ENCODE assay signal across 28 cellular contexts in genomic region chr14:24416932-24417619, GRCh38. TPM values are rescaled to one million over a fixed set of nuclear protein-coding genes. Genes with fewer than 3 reads are reported as not detected.
DNase-seq lines count a peak whose midpoint lies in the region; ATAC-seq, FAIRE-seq and TF ChIP-seq lines count a peak whose summit lies in the region.
"Had no signal": no experiment of that assay in that cellular context is flagged by ENCODE, and none has a peak within 500 bp of the region (broad histone marks: within the 10 kb centered on the region; RNA-seq: fewer than 3 reads in every experiment).

No MANE protein-coding gene starts in this region.

- no peak overlapping the region for H3K4me3 Mint-ChIP-seq in nephron progenitor cell
- H3K4me3 Mint-ChIP-seq: CD14-positive monocyte; CD8-positive, alpha-beta memory T cell; H9 had no signal

- no peaks in the 10 kb centered on the region for H3K9me2 ChIP-seq in GM23248 (ENCODE audit: insufficient read depth)

- FAIRE-seq in HepG2 (lab: Jason Lieb, UNC), result no peak
- FAIRE-seq: GM12891, HTR-8/SVneo had no signal

- peaks cover 38% of the 10 kb centered on the region for H3K36me3 Mint-ChIP-seq in nephron progenitor cell (ENCODE audit: low read depth)
- H3K36me3 Mint-ChIP-seq: CD14-positive monocyte; CD8-positive, alpha-beta memory T cell had no signal

- no peak overlapping the region for H3K27ac ChIP-seq in HepG2 (ENCODE audit: extremely low read length, insufficient read depth, low read length)
- no peak overlapping the region for H3K27ac ChIP-seq in right lobe of liver
- no peak overlapping the region for H3K27ac ChIP-seq in HEK293 (ENCODE audit: extremely low read depth, low read depth, low read length)
- H3K27ac ChIP-seq in GM23248, result no peak overlapping the region
- H3K27ac ChIP-seq: SJSA1 had no signal

- H3K79me2 ChIP-seq in HepG2 (ENCODE audit: insufficient read depth, low read length), result no peaks in the 10 kb centered on the region
- H3K79me2 ChIP-seq in GM23248 (ENCODE audit: insufficient read depth), result no peaks in the 10 kb centered on the region

- POLR2A ChIA-PET in HepG2 (lab: Yijun Ruan, JAX) (interaction anchor here (2.3 to 6.6 kb wide), 2 partner anchors 7 to 14 kb away, joined by 6 to 46 read pairs; partner anchors contain the start of genes CBLN3 and KHNYN), HEK293 (lab: Yijun Ruan, JAX) (no interaction called here), GM10248 (lab: Yijun Ruan, JAX) (no interaction called here)

- CTCF ChIA-PET in HepG2 (lab: Yijun Ruan, JAX; ENCODE audit: low intra/inter-chr PET ratio, low total read pairs), result no interaction called here
- CTCF ChIA-PET in HEK293 (lab: Yijun Ruan, JAX), result interaction anchor here (1.2 kb wide), 1 partner anchor 9 kb away, joined by 3 read pairs; no protein-coding TSS in a partner anchor
- CTCF ChIA-PET in GM10248 (lab: Yijun Ruan, JAX), result interaction anchor here (1.4 to 3.8 kb wide), 2 partner anchors 10 to 84 kb away, joined by 3 to 17 read pairs; no protein-coding TSS in a partner anchor

- H3K9me3 Mint-ChIP-seq in nephron progenitor cell, result no peaks in the 10 kb centered on the region
- H3K9me3 Mint-ChIP-seq: CD14-positive monocyte; CD8-positive, alpha-beta memory T cell; H9 had no signal

- TF ChIP-seq EP300 in HepG2 (IDR thresholded peaks at IDR 0.05; ENCODE audit: low read depth in 2 of 2, low read length in 2 of 2) (no peak), HepG2 (CRISPR knock-in tag; IDR thresholded peaks at IDR 0.05; ENCODE audit: borderline replicate concordance) (no peak)

- H3K27me3 Mint-ChIP-seq in nephron progenitor cell (ENCODE audit: low read depth, poor library complexity), result peaks cover 13% of the 10 kb centered on the region

- ATAC-seq in HepG2 (no peak; the same call in 2 of the 3 replicates), right lobe of liver (no peak)
- ATAC-seq: PC-3 had no signal

- H3K4me1 ChIP-seq in HepG2 (ENCODE audit: insufficient read depth, low read length) (no peaks in the 10 kb centered on the region), right lobe of liver (peaks cover 0 to 10% (median 4%) of the 10 kb centered on the region in 4 donors), HEK293 (ENCODE audit: control insufficient read depth, insufficient read depth, low read length) (no peaks in the 10 kb centered on the region), GM23248 (ENCODE audit: insufficient read depth) (no peaks in the 10 kb centered on the region)
- H3K4me1 ChIP-seq: SJSA1 had no signal

- intact Hi-C loops in HepG2 (cut with micrococcal nuclease; ENCODE audit: unreplicated experiment) (no loop called here), right lobe of liver (cut with DNase I) (no loop called here)

- TF ChIP-seq RAD21 in HepG2 (CRISPR knock-in tag; IDR thresholded peaks at IDR 0.05), result no peak

- in situ Hi-C loops in HepG2 (cut with HindIII; ENCODE audit: extremely low pct_ligation_motif_present, low pct_unique_long_range_greater_than_20kb) (no loop called here), GM23248 (cut with MboI) (no loop called here)

- H3K9me3 ChIP-seq in HepG2 (ENCODE audit: low read length) (no peaks in the 10 kb centered on the region), right lobe of liver (no peaks in the 10 kb centered on the region), HEK293 (ENCODE audit: control insufficient read depth, insufficient read depth, low read depth, low read length) (no peaks in the 10 kb centered on the region), GM23248 (ENCODE audit: low read depth) (no peaks in the 10 kb centered on the region)
- H3K9me3 ChIP-seq: SJSA1 had no signal

- no peak overlapping the region for H3K4me3 ChIP-seq in HepG2 (replicated peaks in 1 of 3; ENCODE audit: insufficient read depth in 1 of 3, low read depth in 2 of 3, low read length in 3 of 3)
- H3K4me3 ChIP-seq in right lobe of liver, result no peak overlapping the region
- no peak overlapping the region for H3K4me3 ChIP-seq in HEK293 (ENCODE audit: low read depth, low read length)
- no peak overlapping the region for H3K4me3 ChIP-seq in GM23248
- H3K4me3 ChIP-seq: SJSA1 had no signal

- peaks cover 0 to 7% of the 10 kb centered on the region in 2 experiments; a peak in 1 of 5 replicates for H3K27me3 ChIP-seq in HepG2 (ENCODE audit: control insufficient read depth in 1 of 2, insufficient read depth in 2 of 2, low read length in 2 of 2)
- H3K27me3 ChIP-seq in right lobe of liver, result no peaks in the 10 kb centered on the region
- no peaks in the 10 kb centered on the region for H3K27me3 ChIP-seq in GM23248 (replicated peaks; ENCODE audit: insufficient read depth)
- H3K27me3 ChIP-seq: SJSA1 had no signal

- H3F3A ChIP-seq in GM23248 (ENCODE audit: insufficient read depth), result no peaks in the 10 kb centered on the region

- DNase-seq in HepG2 (ENCODE audit: low spot score) (no peak), right lobe of liver (no peak), nephron progenitor cell (no peak), hypothalamus (lab: John Stamatoyannopoulos, UW) (no peak), GM10248 (ENCODE audit: extremely low spot score) (no peak), GM23248 (no peak)
- DNase-seq: CD8-positive, alpha-beta memory T cell; DMS 273 treated with DMSO at 0.1 percent for 48 hours; DMS79; EL; GDM1; H9; KBM-7; MV-4-11; NCI-H1105 treated with DMSO at 0.1 percent for 48 hours; NCI-H146; NCI-H1930; NCI-H2107; NCI-H446; NCI-H524 treated with DMSO at 0.1 percent for 48 hours; NCI-H774; PC-3 had no signal

- TF ChIP-seq POLR2A in HepG2 (IDR thresholded peaks at IDR 0.05; ENCODE audit: insufficient read depth in 1 of 2, low read depth in 2 of 2, low read length in 2 of 2) (no peak), right lobe of liver (IDR thresholded peaks at IDR 0.05) (no peak)

- H3K9ac ChIP-seq in HepG2 (ENCODE audit: insufficient read depth, low read depth, low read length), result no peak overlapping the region
- no peak overlapping the region for H3K9ac ChIP-seq in GM23248

- H3K4me2 ChIP-seq in HepG2 (ENCODE audit: low read depth, low read length) (no peak overlapping the region), GM23248 (ENCODE audit: unreplicated experiment) (no peak overlapping the region)

- TF ChIP-seq CTCF in HepG2 (CRISPR knock-in tag; IDR thresholded peaks at IDR 0.05), result no peak
- TF ChIP-seq CTCF in right lobe of liver (IDR thresholded peaks at IDR 0.05), result no peak
- no peak for TF ChIP-seq CTCF in HEK293 (tag by site-specific recombination; IDR thresholded peaks at IDR 0.05)
- TF ChIP-seq CTCF in nephron progenitor cell (IDR thresholded peaks at IDR 0.05), result no peak
- no peak for TF ChIP-seq CTCF in GM10248 (IDR thresholded peaks at IDR 0.05; ENCODE audit: control extremely low read depth, extremely low read depth, low read depth, missing control alignments)

- WGBS in HepG2 (ENCODE audit: low lambda C conversion rate), result 64% methylated on average over 16 of the region's 16 CpGs
- WGBS in right lobe of liver (ENCODE audit: insufficient coverage, low coverage, low lambda C conversion rate, missing lambda C conversion rate), result 79% methylated on average over 7 of the region's 16 CpGs
- 59 to 60% methylated on average over 16 of the region's 16 CpGs for WGBS in GM23248 (ENCODE audit: low coverage in 1 of 2, low lambda C conversion rate in 2 of 2, missing lambda C conversion rate in 2 of 2), 2 experiments

- H3K36me3 ChIP-seq in HepG2 (replicated peaks in 1 of 2; ENCODE audit: control insufficient read depth in 1 of 2, insufficient read depth in 2 of 2, low read length in 2 of 2), result no peaks in the 10 kb centered on the region
- H3K36me3 ChIP-seq in right lobe of liver, result no peaks in the 10 kb centered on the region
- peaks cover 0 to 40% of the 10 kb centered on the region in 2 experiments; a peak in 1 of 3 replicates for H3K36me3 ChIP-seq in HEK293 (ENCODE audit: control insufficient read depth in 2 of 2, insufficient read depth in 1 of 2, low read length in 2 of 2)
- no peaks in the 10 kb centered on the region for H3K36me3 ChIP-seq in GM23248 (ENCODE audit: low read depth)
- H3K36me3 ChIP-seq: SJSA1 had no signal

- TSS peak; percentile 39 for BruUV-seq in HepG2 (replicated peaks; lab: Mats Ljungman, UMichigan)

- peak overlapping the region; percentile 90 for H3K27ac Mint-ChIP-seq in nephron progenitor cell
- H3K27ac Mint-ChIP-seq: CD8-positive, alpha-beta memory T cell had no signal

- peaks cover 5% of the 10 kb centered on the region for H3K4me1 Mint-ChIP-seq in nephron progenitor cell
- H3K4me1 Mint-ChIP-seq: CD14-positive monocyte; CD8-positive, alpha-beta memory T cell had no signal

- no peaks in the 10 kb centered on the region for H4K20me1 ChIP-seq in HepG2 (ENCODE audit: insufficient read depth, low read length)
- H4K20me1 ChIP-seq in GM23248 (ENCODE audit: insufficient read depth), result no peaks in the 10 kb centered on the region

- H2AFZ ChIP-seq in HepG2 (ENCODE audit: low read length) (no peak overlapping the region), GM23248 (no peak overlapping the region)

RNA-seq across cellular contexts. Expression of gene CBLN3, which starts 12.4 kb away (rescaled TPM):
- total RNA-seq in HepG2 (2016; rRNA removed; fragmentation: Illumina TruSeq; extraction: Trizol) (0.45 and 0.66 TPM in 2 replicates), right lobe of liver (1 to 10 TPM in 4 of 6 experiments, under 1 TPM in 2; 0.74 to 1.8 (median 1.2) TPM)
- total RNA-seq in HepG2 (2016; cell fraction: cytosol; rRNA removed; fragmentation: Illumina TruSeq; extraction: Trizol; ENCODE audit: low read depth), result 0.62 and 0.81 TPM in 2 replicates
- 0.58 and 0.78 TPM in 2 replicates for total RNA-seq in HepG2 (2016; cell fraction: insoluble cytoplasmic fraction; rRNA removed; fragmentation: Illumina TruSeq; extraction: Trizol)
- total RNA-seq in HepG2 (2016; cell fraction: membrane; rRNA removed; fragmentation: Illumina TruSeq; extraction: Trizol), result 1.3 TPM in 2 replicates
- 0.47 and 0.60 TPM in 2 replicates for total RNA-seq in HepG2 (2016; cell fraction: nucleus; rRNA removed; fragmentation: Illumina TruSeq; extraction: Trizol)
- polyA plus RNA-seq in HepG2 (2011; rRNA removed) (0.74 and 0.98 TPM in 2 replicates), GM23248 (2016; fragmentation: Nextera tagmentation; extraction: Ambion mirVana) (2.4 and 3.1 TPM in 2 replicates)
- polyA plus RNA-seq in HepG2 (2011; cell fraction: cytosol; rRNA removed), result 0.71 and 0.97 TPM in 2 replicates
- 1.3 and 1.8 TPM in 2 replicates for polyA plus RNA-seq in HepG2 (2011; cell fraction: nucleus; rRNA removed)
- polyA plus RNA-seq in HepG2 (2012), result 0.77 and 1.9 TPM in 2 replicates
- 0.70 and 0.86 TPM in 2 replicates for polyA plus RNA-seq in HepG2 (2016; cell fraction: cytosol; fragmentation: Illumina TruSeq; extraction: Trizol; ENCODE audit: low read depth)
- polyA plus RNA-seq in HepG2 (2016; cell fraction: insoluble cytoplasmic fraction; fragmentation: Illumina TruSeq; extraction: Trizol; ENCODE audit: low read depth), result 0.62 and 1.3 TPM in 2 replicates
- polyA plus RNA-seq in HepG2 (2016; cell fraction: membrane; fragmentation: Illumina TruSeq; extraction: Trizol; ENCODE audit: low read depth), result 1.4 TPM in 2 replicates
- 1.3 and 1.6 TPM in 2 replicates for polyA plus RNA-seq in HepG2 (2016; cell fraction: nucleus; fragmentation: Illumina TruSeq; extraction: Trizol; ENCODE audit: insufficient read depth, low read depth)
- polyA minus RNA-seq in HepG2 (2011; rRNA and poly(A)+ RNA removed; ENCODE audit: low replicate concordance), result 0.37 and 0.92 TPM in 2 replicates
- 0.30 and 0.35 TPM in 2 replicates for polyA minus RNA-seq in HepG2 (2011; cell fraction: cytosol; rRNA and poly(A)+ RNA removed)
- 0.52 and 0.75 TPM in 2 replicates for polyA minus RNA-seq in HepG2 (2011; cell fraction: nucleus; rRNA and poly(A)+ RNA removed)
- 3.4 and 5.6 TPM in 2 replicates for total RNA-seq in GM23248 (2014; rRNA removed; shearing (Covaris generic))
- polyA plus RNA-seq: CD8-positive, alpha-beta memory T cell had no signal

RNA-seq across cellular contexts. Expression of gene KHNYN, which starts 12.7 kb away (rescaled TPM):
- 72.2 and 75.7 TPM in 2 replicates for total RNA-seq in HepG2 (2016; rRNA removed; fragmentation: Illumina TruSeq; extraction: Trizol)
- 10.2 and 10.7 TPM in 2 replicates for total RNA-seq in HepG2 (2016; cell fraction: cytosol; rRNA removed; fragmentation: Illumina TruSeq; extraction: Trizol; ENCODE audit: low read depth)
- total RNA-seq in HepG2 (2016; cell fraction: insoluble cytoplasmic fraction; rRNA removed; fragmentation: Illumina TruSeq; extraction: Trizol), result 60.0 and 78.8 TPM in 2 replicates
- total RNA-seq in HepG2 (2016; cell fraction: membrane; rRNA removed; fragmentation: Illumina TruSeq; extraction: Trizol), result 35.9 and 40.5 TPM in 2 replicates
- total RNA-seq in HepG2 (2016; cell fraction: nucleus; rRNA removed; fragmentation: Illumina TruSeq; extraction: Trizol), result 62.0 and 78.7 TPM in 2 replicates
- 52.8 and 76.4 TPM in 2 replicates for polyA plus RNA-seq in HepG2 (2011; rRNA removed)
- polyA plus RNA-seq in HepG2 (2011; cell fraction: cytosol; rRNA removed), result 36.1 and 40.8 TPM in 2 replicates
- 158 and 160 TPM in 2 replicates for polyA plus RNA-seq in HepG2 (2011; cell fraction: nucleus; rRNA removed)
- 82.6 and 83.5 TPM in 2 replicates for polyA plus RNA-seq in HepG2 (2012)
- 4.7 and 5.4 TPM in 2 replicates for polyA plus RNA-seq in HepG2 (2016; cell fraction: cytosol; fragmentation: Illumina TruSeq; extraction: Trizol; ENCODE audit: low read depth)
- 37.4 and 41.5 TPM in 2 replicates for polyA plus RNA-seq in HepG2 (2016; cell fraction: insoluble cytoplasmic fraction; fragmentation: Illumina TruSeq; extraction: Trizol; ENCODE audit: low read depth)
- 19.0 and 20.9 TPM in 2 replicates for polyA plus RNA-seq in HepG2 (2016; cell fraction: membrane; fragmentation: Illumina TruSeq; extraction: Trizol; ENCODE audit: low read depth)
- polyA plus RNA-seq in HepG2 (2016; cell fraction: nucleus; fragmentation: Illumina TruSeq; extraction: Trizol; ENCODE audit: insufficient read depth, low read depth), result 71.6 and 72.4 TPM in 2 replicates
- polyA minus RNA-seq in HepG2 (2011; rRNA and poly(A)+ RNA removed; ENCODE audit: low replicate concordance), result 29.4 and 108 TPM in 2 replicates
- 32.8 and 41.4 TPM in 2 replicates for polyA minus RNA-seq in HepG2 (2011; cell fraction: cytosol; rRNA and poly(A)+ RNA removed)
- 109 and 126 TPM in 2 replicates for polyA minus RNA-seq in HepG2 (2011; cell fraction: nucleus; rRNA and poly(A)+ RNA removed)
- total RNA-seq in right lobe of liver, result 10 to 100 TPM; 19.6 to 24.9 (median 21.4) TPM
- 36.2 and 57.5 TPM in 2 replicates for total RNA-seq in GM23248 (2014; rRNA removed; shearing (Covaris generic))
- polyA plus RNA-seq in GM23248 (2016; fragmentation: Nextera tagmentation; extraction: Ambion mirVana), result 14.4 and 15.3 TPM in 2 replicates

RNA-seq across cellular contexts. Expression of gene NYNRIN, which starts 18.3 kb away (rescaled TPM):
- total RNA-seq in HepG2 (2016; rRNA removed; fragmentation: Illumina TruSeq; extraction: Trizol) (1.1 and 1.3 TPM in 2 replicates), right lobe of liver (1 to 10 TPM; 1.8 to 6.1 (median 2.7) TPM)
- 0.09 and 0.10 TPM in 2 replicates for total RNA-seq in HepG2 (2016; cell fraction: cytosol; rRNA removed; fragmentation: Illumina TruSeq; extraction: Trizol; ENCODE audit: low read depth)
- 0.91 and 1.1 TPM in 2 replicates for total RNA-seq in HepG2 (2016; cell fraction: insoluble cytoplasmic fraction; rRNA removed; fragmentation: Illumina TruSeq; extraction: Trizol)
- 0.24 and 0.34 TPM in 2 replicates for total RNA-seq in HepG2 (2016; cell fraction: membrane; rRNA removed; fragmentation: Illumina TruSeq; extraction: Trizol)
- 1.0 and 1.4 TPM in 2 replicates for total RNA-seq in HepG2 (2016; cell fraction: nucleus; rRNA removed; fragmentation: Illumina TruSeq; extraction: Trizol)
- polyA plus RNA-seq in HepG2 (2011; rRNA removed) (0.63 and 0.95 TPM in 2 replicates), GM23248 (2016; fragmentation: Nextera tagmentation; extraction: Ambion mirVana) (2.2 and 2.5 TPM in 2 replicates)
- 0.39 and 0.44 TPM in 2 replicates for polyA plus RNA-seq in HepG2 (2011; cell fraction: cytosol; rRNA removed)
- polyA plus RNA-seq in HepG2 (2011; cell fraction: nucleus; rRNA removed), result 2.0 and 2.1 TPM in 2 replicates
- polyA plus RNA-seq in HepG2 (2012), result 1.8 and 5.9 TPM in 2 replicates
- polyA plus RNA-seq in HepG2 (2016; cell fraction: cytosol; fragmentation: Illumina TruSeq; extraction: Trizol; ENCODE audit: low read depth), result 0.07 and 0.08 TPM in 2 replicates
- polyA plus RNA-seq in HepG2 (2016; cell fraction: insoluble cytoplasmic fraction; fragmentation: Illumina TruSeq; extraction: Trizol; ENCODE audit: low read depth), result 0.72 and 0.83 TPM in 2 replicates
- 0.13 and 0.14 TPM in 2 replicates for polyA plus RNA-seq in HepG2 (2016; cell fraction: membrane; fragmentation: Illumina TruSeq; extraction: Trizol; ENCODE audit: low read depth)
- polyA plus RNA-seq in HepG2 (2016; cell fraction: nucleus; fragmentation: Illumina TruSeq; extraction: Trizol; ENCODE audit: insufficient read depth, low read depth), result 1.2 and 1.5 TPM in 2 replicates
- 2.4 TPM in 1 of 2 replicates, not detected in the other for polyA minus RNA-seq in HepG2 (2011; rRNA and poly(A)+ RNA removed; ENCODE audit: low replicate concordance)
- 1.4 and 1.5 TPM in 2 replicates for polyA minus RNA-seq in HepG2 (2011; cell fraction: cytosol; rRNA and poly(A)+ RNA removed)
- polyA minus RNA-seq in HepG2 (2011; cell fraction: nucleus; rRNA and poly(A)+ RNA removed), result 1.7 and 1.9 TPM in 2 replicates
- total RNA-seq in GM23248 (2014; rRNA removed; shearing (Covaris generic)), result 3.7 and 4.4 TPM in 2 replicates
- total RNA-seq: MCF 10A had no signal
- polyA plus RNA-seq: CD8-positive, alpha-beta memory T cell had no signal

RNA-seq across cellular contexts. Expression of gene SDR39U1, which starts 25.5 kb away (rescaled TPM):
- total RNA-seq in HepG2 (2016; rRNA removed; fragmentation: Illumina TruSeq; extraction: Trizol), result 25.0 and 34.4 TPM in 2 replicates
- 13.3 and 16.3 TPM in 2 replicates for total RNA-seq in HepG2 (2016; cell fraction: cytosol; rRNA removed; fragmentation: Illumina TruSeq; extraction: Trizol; ENCODE audit: low read depth)
- total RNA-seq in HepG2 (2016; cell fraction: insoluble cytoplasmic fraction; rRNA removed; fragmentation: Illumina TruSeq; extraction: Trizol), result 19.5 and 33.3 TPM in 2 replicates
- 24.0 and 26.0 TPM in 2 replicates for total RNA-seq in HepG2 (2016; cell fraction: membrane; rRNA removed; fragmentation: Illumina TruSeq; extraction: Trizol)
- 44.1 and 45.4 TPM in 2 replicates for total RNA-seq in HepG2 (2016; cell fraction: nucleus; rRNA removed; fragmentation: Illumina TruSeq; extraction: Trizol)
- polyA plus RNA-seq in HepG2 (2011; rRNA removed), result 129 and 163 TPM in 2 replicates
- polyA plus RNA-seq in HepG2 (2011; cell fraction: cytosol; rRNA removed), result 99.7 and 120 TPM in 2 replicates
- polyA plus RNA-seq in HepG2 (2011; cell fraction: nucleus; rRNA removed), result 808 and 816 TPM in 2 replicates
- polyA plus RNA-seq in HepG2 (2012), result 66.2 and 118 TPM in 2 replicates
- polyA plus RNA-seq in HepG2 (2016; cell fraction: cytosol; fragmentation: Illumina TruSeq; extraction: Trizol; ENCODE audit: low read depth), result 50.3 and 55.8 TPM in 2 replicates
- 73.2 and 88.2 TPM in 2 replicates for polyA plus RNA-seq in HepG2 (2016; cell fraction: insoluble cytoplasmic fraction; fragmentation: Illumina TruSeq; extraction: Trizol; ENCODE audit: low read depth)
- polyA plus RNA-seq in HepG2 (2016; cell fraction: membrane; fragmentation: Illumina TruSeq; extraction: Trizol; ENCODE audit: low read depth), result 64.6 and 72.1 TPM in 2 replicates
- 164 and 186 TPM in 2 replicates for polyA plus RNA-seq in HepG2 (2016; cell fraction: nucleus; fragmentation: Illumina TruSeq; extraction: Trizol; ENCODE audit: insufficient read depth, low read depth)
- polyA minus RNA-seq in HepG2 (2011; rRNA and poly(A)+ RNA removed; ENCODE audit: low replicate concordance), result 27.9 and 51.2 TPM in 2 replicates
- 18.8 and 21.3 TPM in 2 replicates for polyA minus RNA-seq in HepG2 (2011; cell fraction: cytosol; rRNA and poly(A)+ RNA removed)
- polyA minus RNA-seq in HepG2 (2011; cell fraction: nucleus; rRNA and poly(A)+ RNA removed), result 95.4 and 110 TPM in 2 replicates
- 10 to 100 TPM; 24.9 to 32.8 (median 28.3) TPM for total RNA-seq in right lobe of liver
- 7.7 and 8.3 TPM in 2 replicates for total RNA-seq in GM23248 (2014; rRNA removed; shearing (Covaris generic))
- polyA plus RNA-seq in GM23248 (2016; fragmentation: Nextera tagmentation; extraction: Ambion mirVana), result 41.7 and 44.7 TPM in 2 replicates

RNA-seq across cellular contexts. Expression of gene NFATC4, which starts 49.1 kb away (rescaled TPM):
- 0.04 TPM in 1 of 2 replicates, not detected in the other for total RNA-seq in HepG2 (2016; rRNA removed; fragmentation: Illumina TruSeq; extraction: Trizol)
- total RNA-seq in HepG2 (2016; cell fraction: cytosol; rRNA removed; fragmentation: Illumina TruSeq; extraction: Trizol; ENCODE audit: low read depth), result not detected in 2 replicates
- 0.11 TPM in 1 of 2 replicates, not detected in the other for total RNA-seq in HepG2 (2016; cell fraction: insoluble cytoplasmic fraction; rRNA removed; fragmentation: Illumina TruSeq; extraction: Trizol)
- not detected in 2 replicates for total RNA-seq in HepG2 (2016; cell fraction: membrane; rRNA removed; fragmentation: Illumina TruSeq; extraction: Trizol)
- total RNA-seq in HepG2 (2016; cell fraction: nucleus; rRNA removed; fragmentation: Illumina TruSeq; extraction: Trizol), result 0.34 TPM in 1 of 2 replicates, not detected in the other
- polyA plus RNA-seq in HepG2 (2011; rRNA removed), result 0.15 and 0.24 TPM in 2 replicates
- polyA plus RNA-seq in HepG2 (2011; cell fraction: cytosol; rRNA removed), result 0.03 and 0.05 TPM in 2 replicates
- 1.6 and 2.4 TPM in 2 replicates for polyA plus RNA-seq in HepG2 (2011; cell fraction: nucleus; rRNA removed)
- polyA plus RNA-seq in HepG2 (2012), result 0.17 and 0.40 TPM in 2 replicates
- polyA plus RNA-seq in HepG2 (2016; cell fraction: cytosol; fragmentation: Illumina TruSeq; extraction: Trizol; ENCODE audit: low read depth), result not detected in 2 replicates
- not detected in 2 replicates for polyA plus RNA-seq in HepG2 (2016; cell fraction: insoluble cytoplasmic fraction; fragmentation: Illumina TruSeq; extraction: Trizol; ENCODE audit: low read depth)
- not detected in 2 replicates for polyA plus RNA-seq in HepG2 (2016; cell fraction: membrane; fragmentation: Illumina TruSeq; extraction: Trizol; ENCODE audit: low read depth)
- 0.47 TPM in 1 of 2 replicates, not detected in the other for polyA plus RNA-seq in HepG2 (2016; cell fraction: nucleus; fragmentation: Illumina TruSeq; extraction: Trizol; ENCODE audit: insufficient read depth, low read depth)
- polyA minus RNA-seq in HepG2 (2011; rRNA and poly(A)+ RNA removed; ENCODE audit: low replicate concordance), result 0.32 TPM in 1 of 2 replicates, not detected in the other
- polyA minus RNA-seq in HepG2 (2011; cell fraction: cytosol; rRNA and poly(A)+ RNA removed), result not detected in 2 replicates
- 0.37 and 0.39 TPM in 2 replicates for polyA minus RNA-seq in HepG2 (2011; cell fraction: nucleus; rRNA and poly(A)+ RNA removed)
- total RNA-seq in right lobe of liver, result 1 to 10 TPM; 1.0 to 3.7 (median 2.0) TPM
- 96.9 and 113 TPM in 2 replicates for total RNA-seq in GM23248 (2014; rRNA removed; shearing (Covaris generic))
- polyA plus RNA-seq in GM23248 (2016; fragmentation: Nextera tagmentation; extraction: Ambion mirVana), result 75.6 and 84.8 TPM in 2 replicates
- polyA plus RNA-seq: CD14-positive monocyte; CD8-positive, alpha-beta memory T cell had no signal
